Comparison of ENCODE assay signal across 11 cellular contexts in the genomic region with DNA sequence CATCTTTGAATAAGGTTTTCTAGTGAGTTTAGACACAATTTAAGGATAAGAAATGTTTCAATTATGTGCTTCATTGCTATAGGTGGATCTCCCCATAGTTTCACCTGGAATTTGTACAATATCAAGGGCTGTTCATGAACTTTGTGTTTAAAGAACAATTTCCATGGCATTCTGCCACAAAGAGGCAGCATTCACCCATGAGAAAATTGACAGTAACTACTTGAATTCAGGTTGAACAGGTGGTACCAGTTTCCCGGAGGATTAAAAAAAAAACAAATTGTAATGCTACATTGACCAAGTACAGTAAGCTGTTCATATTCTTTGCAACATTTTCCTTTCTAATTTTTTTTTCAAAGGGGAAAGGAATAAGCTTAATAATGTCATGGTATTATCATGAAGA. TPM values are rescaled to one million over a fixed set of nuclear protein-coding genes. Genes with fewer than 3 reads are reported as not detected.
DNase-seq lines count a peak whose midpoint lies in the region; ATAC-seq and TF ChIP-seq lines count a peak whose summit lies in the region.
"Had no signal": no experiment of that assay in that cellular context is flagged by ENCODE, and none has a peak within 500 bp of the region (broad histone marks: within the 10 kb centered on the region; RNA-seq: fewer than 3 reads in every experiment).

No MANE protein-coding gene starts in this region.

- peaks cover 40% of the 10 kb centered on the region for H3K4me1 Mint-ChIP-seq in brain

- TF ChIP-seq CTCF in SK-N-SH (IDR thresholded peaks at IDR 0.05) (no peak), brain (conservative IDR thresholded peaks at IDR 0.05) (peak; percentile 46 to 67), retinal pigment epithelial cell (conservative IDR thresholded peaks at IDR 0.05; ENCODE audit: low read depth, low read length) (peak; percentile 18), gastrocnemius medialis (IDR thresholded peaks at IDR 0.05 in 4 of 5, conservative IDR thresholded peaks at IDR 0.05 in 1 of 5) (no peak)

- DNase-seq in SK-N-SH: peak; percentile 5
- DNase-seq in NCI-H345 (lab: John Stamatoyannopoulos, UW): peak; percentile 85
- DNase-seq in retinal pigment epithelial cell (ENCODE audit: low read depth): no peak
- no peak for DNase-seq in stimulated activated naive CD4-positive, alpha-beta T cell treated with Interleukin-2 at 50 U/mL for 16 hours (lab: John Stamatoyannopoulos, UW)
- no peak for DNase-seq in gastrocnemius medialis
- DNase-seq in activated CD8-positive, alpha-beta memory T cell treated with anti-CD3 and anti-CD28 coated beads, Interleukin-2, amount 50 U/mL, for 48 hours: no peak
- DNase-seq: AML-193, Right ventricle myocardium superior, stomach had no signal

- peak overlapping the region in 3 of 5 experiments; percentile 20 to 54 (median 26) for H3K4me3 Mint-ChIP-seq in brain

- in situ Hi-C loops in gastrocnemius medialis (cut with MboI; ENCODE audit: low sequenced_read_pairs in 4 of 4): no loop called here

- WGBS in SK-N-SH (ENCODE audit: low lambda C conversion rate): 4% methylated on average over 1 of the region's 1 CpG

- no peak overlapping the region for H3K27ac Mint-ChIP-seq in brain

- intact Hi-C loops in gastrocnemius medialis (cut with DNase I; ENCODE audit: low total_unique reads): no loop called here

- TF ChIP-seq RAD21 in SK-N-SH (IDR thresholded peaks at IDR 0.05; ENCODE audit: low read length): peak; percentile 49

- peaks cover 0 to 12% (median 8%) of the 10 kb centered on the region in 5 experiments for H3K9me3 Mint-ChIP-seq in brain

- no peak overlapping the region for H3K9ac ChIP-seq in SK-N-SH

- peaks cover 0 to 10% of the 10 kb centered on the region in 2 experiments; a peak in 1 of 4 replicates for H3K4me1 ChIP-seq in SK-N-SH (ENCODE audit: control insufficient read depth in 1 of 2, insufficient read depth in 2 of 2, low read depth in 1 of 2, low read length in 1 of 2)
- H3K4me1 ChIP-seq in gastrocnemius medialis: no peaks in the 10 kb centered on the region

- TF ChIP-seq POLR2A in gastrocnemius medialis (IDR thresholded peaks at IDR 0.05): no peak

- peaks cover 40% of the 10 kb centered on the region for H3K36me3 Mint-ChIP-seq in brain

- peaks cover 15% of the 10 kb centered on the region for H3K27me3 Mint-ChIP-seq in brain

- H3K9me3 ChIP-seq in SK-N-SH (no peaks in the 10 kb centered on the region), gastrocnemius medialis (no peaks in the 10 kb centered on the region)

- CTCF ChIA-PET in SK-N-SH (lab: Yijun Ruan, JAX): interaction anchor here (0.7 kb wide), 1 partner anchor 1908 kb away, joined by 3 read pairs; no protein-coding TSS in a partner anchor

- H3K36me3 ChIP-seq in SK-N-SH (replicated peaks in 1 of 2; ENCODE audit: control insufficient read depth in 1 of 2, insufficient read depth in 2 of 2, low read length in 1 of 2) (no peaks in the 10 kb centered on the region), gastrocnemius medialis (no peaks in the 10 kb centered on the region)
- H3K36me3 ChIP-seq: stomach had no signal

- H4K20me1 ChIP-seq in SK-N-SH (ENCODE audit: insufficient read depth): no peaks in the 10 kb centered on the region

- H3K79me2 ChIP-seq in SK-N-SH (ENCODE audit: insufficient read depth): no peaks in the 10 kb centered on the region

- POLR2A ChIA-PET in SK-N-SH (lab: Yijun Ruan, JAX): no interaction called here

- H3K4me3 ChIP-seq in SK-N-SH (ENCODE audit: low read depth in 2 of 2, low read length in 1 of 2) (peak overlapping the region in 1 of 2 experiments; percentile 8; a peak in 1 of 4 replicates), retinal pigment epithelial cell (ENCODE audit: low read length) (no peak overlapping the region), gastrocnemius medialis (no peak overlapping the region)
- H3K4me3 ChIP-seq: stomach had no signal

- TF ChIP-seq EP300 in SK-N-SH (IDR thresholded peaks at IDR 0.05; ENCODE audit: borderline replicate concordance in 1 of 2, low read depth in 1 of 2, low read length in 1 of 2): no peak

- H3K9me2 ChIP-seq in SK-N-SH: no peaks in the 10 kb centered on the region

- H3K27ac ChIP-seq in SK-N-SH (ENCODE audit: low read depth in 2 of 2, low read length in 1 of 2) (no peak overlapping the region), gastrocnemius medialis (no peak overlapping the region)
- H3K27ac ChIP-seq: stomach had no signal

- no peaks in the 10 kb centered on the region for H3F3A ChIP-seq in SK-N-SH (replicated peaks; ENCODE audit: insufficient read depth)

- ATAC-seq in SK-N-SH treated with all-trans-retinoic acid at 6 μM for 48 hours (no peak), gastrocnemius medialis (no peak)

- no peak overlapping the region for H2AFZ ChIP-seq in SK-N-SH (ENCODE audit: low read depth)

- H3K4me2 ChIP-seq in SK-N-SH: no peak overlapping the region

- H3K27me3 ChIP-seq in SK-N-SH (ENCODE audit: insufficient read depth) (peaks cover 35% of the 10 kb centered on the region), gastrocnemius medialis (peaks cover 8 to 26% (median 20%) of the 10 kb centered on the region in 3 donors)

TF ChIP-seq in SK-N-SH, 30 proteins besides CTCF, POLR2A, EP300 and RAD21 (continues in another document):
- no peak for TF ChIP-seq CHD2 (IDR thresholded peaks at IDR 0.05; ENCODE audit: low read length, partially characterized antibody)
- TF ChIP-seq NFIC (IDR thresholded peaks at IDR 0.05; ENCODE audit: borderline replicate concordance): no peak
- no peak for TF ChIP-seq SMC3 (IDR thresholded peaks at IDR 0.05; ENCODE audit: low read depth, low read length)
- TF ChIP-seq FOXJ3 (CRISPR knock-in tag; IDR thresholded peaks at IDR 0.05): no peak
- no peak for TF ChIP-seq TEAD4 (IDR thresholded peaks at IDR 0.05; ENCODE audit: borderline replicate concordance, insufficient read depth)
- no peak for TF ChIP-seq NRF1 (IDR thresholded peaks at IDR 0.05; ENCODE audit: low read depth, low read length)
- no peak for TF ChIP-seq RCOR1 (IDR thresholded peaks at IDR 0.05; ENCODE audit: low read length)
- TF ChIP-seq SIN3A (IDR thresholded peaks at IDR 0.05; ENCODE audit: borderline replicate concordance, low read depth, low read length): no peak
- TF ChIP-seq, protein P1, sequence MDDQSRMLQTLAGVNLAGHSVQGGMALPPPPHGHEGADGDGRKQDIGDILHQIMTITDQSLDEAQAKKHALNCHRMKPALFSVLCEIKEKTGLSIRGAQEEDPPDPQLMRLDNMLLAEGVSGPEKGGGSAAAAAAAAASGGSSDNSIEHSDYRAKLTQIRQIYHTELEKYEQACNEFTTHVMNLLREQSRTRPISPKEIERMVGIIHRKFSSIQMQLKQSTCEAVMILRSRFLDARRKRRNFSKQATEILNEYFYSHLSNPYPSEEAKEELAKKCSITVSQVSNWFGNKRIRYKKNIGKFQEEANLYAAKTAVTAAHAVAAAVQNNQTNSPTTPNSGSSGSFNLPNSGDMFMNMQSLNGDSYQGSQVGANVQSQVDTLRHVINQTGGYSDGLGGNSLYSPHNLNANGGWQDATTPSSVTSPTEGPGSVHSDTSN (IDR thresholded peaks at IDR 0.05): no peak

TF ChIP-seq in SK-N-SH treated with all-trans-retinoic acid at 6 μM for 48 hours, 23 proteins besides CTCF, POLR2A, EP300 and RAD21:
- TF ChIP-seq, protein P2, sequence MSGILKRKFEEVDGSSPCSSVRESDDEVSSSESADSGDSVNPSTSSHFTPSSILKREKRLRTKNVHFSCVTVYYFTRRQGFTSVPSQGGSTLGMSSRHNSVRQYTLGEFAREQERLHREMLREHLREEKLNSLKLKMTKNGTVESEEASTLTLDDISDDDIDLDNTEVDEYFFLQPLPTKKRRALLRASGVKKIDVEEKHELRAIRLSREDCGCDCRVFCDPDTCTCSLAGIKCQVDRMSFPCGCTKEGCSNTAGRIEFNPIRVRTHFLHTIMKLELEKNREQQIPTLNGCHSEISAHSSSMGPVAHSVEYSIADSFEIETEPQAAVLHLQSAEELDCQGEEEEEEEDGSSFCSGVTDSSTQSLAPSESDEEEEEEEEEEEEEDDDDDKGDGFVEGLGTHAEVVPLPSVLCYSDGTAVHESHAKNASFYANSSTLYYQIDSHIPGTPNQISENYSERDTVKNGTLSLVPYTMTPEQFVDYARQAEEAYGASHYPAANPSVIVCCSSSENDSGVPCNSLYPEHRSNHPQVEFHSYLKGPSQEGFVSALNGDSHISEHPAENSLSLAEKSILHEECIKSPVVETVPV (CRISPR knock-in tag; IDR thresholded peaks at IDR 0.05): no peak
- no peak for TF ChIP-seq PPARA (CRISPR knock-in tag; IDR thresholded peaks at IDR 0.05; ENCODE audit: borderline replicate concordance)
- no peak for TF ChIP-seq ZC3H10 (CRISPR knock-in tag; IDR thresholded peaks at IDR 0.05)
- no peak for TF ChIP-seq GLIS3 (CRISPR knock-in tag; IDR thresholded peaks at IDR 0.05)
- no peak for TF ChIP-seq ARNTL (CRISPR knock-in tag; IDR thresholded peaks at IDR 0.05; ENCODE audit: borderline replicate concordance, low read depth)
- no peak for TF ChIP-seq SNAI2 (CRISPR knock-in tag; IDR thresholded peaks at IDR 0.05)
- TF ChIP-seq BACH2 (CRISPR knock-in tag; IDR thresholded peaks at IDR 0.05; ENCODE audit: borderline replicate concordance): no peak
- TF ChIP-seq ZFP30 (CRISPR knock-in tag; IDR thresholded peaks at IDR 0.05): no peak
- TF ChIP-seq CSDC2 (CRISPR knock-in tag; IDR thresholded peaks at IDR 0.05): no peak

RNA-seq across cellular contexts. Expression of a gene that starts 9.1 kb away (rescaled TPM):
- polyA plus RNA-seq in SK-N-SH (2012; rRNA removed) (not detected in 2 replicates), brain (ENCODE audit: insufficient read depth, low read depth, low replicate concordance) (0.64 TPM)
- polyA plus RNA-seq in SK-N-SH (2012; cell fraction: cytosol; rRNA removed): under 0.01 TPM in 2 replicates
- under 0.01 TPM in 2 replicates for polyA plus RNA-seq in SK-N-SH (2012; cell fraction: nucleus; rRNA removed)
- total RNA-seq in gastrocnemius medialis: under 1 TPM in 2 of 4 donors, not detected in 2; under 0.01 TPM

Comparison
In these comparisons a context has a peak if more than half of its experiments do, and no peak if none do; other contexts are left out.
1. DNase-seq: peak in SK-N-SH (single experiment) and NCI-H345 (single experiment); none in retinal pigment epithelial cell (single experiment), stimulated activated naive CD4-positive, alpha-beta T cell treated with Interleukin-2 at 50 U/mL for 16 hours (single experiment), gastrocnemius medialis (0 of 2) and activated CD8-positive, alpha-beta memory T cell treated with anti-CD3 and anti-CD28 coated beads, Interleukin-2, amount 50 U/mL, for 48 hours (single experiment).
2. CTCF ChIP-seq: peak in brain (2 of 2) and retinal pigment epithelial cell (single experiment); none in SK-N-SH (single experiment) and gastrocnemius medialis (0 of 5).